ENCODE assay signal across 9 cellular contexts in the genomic region with DNA sequence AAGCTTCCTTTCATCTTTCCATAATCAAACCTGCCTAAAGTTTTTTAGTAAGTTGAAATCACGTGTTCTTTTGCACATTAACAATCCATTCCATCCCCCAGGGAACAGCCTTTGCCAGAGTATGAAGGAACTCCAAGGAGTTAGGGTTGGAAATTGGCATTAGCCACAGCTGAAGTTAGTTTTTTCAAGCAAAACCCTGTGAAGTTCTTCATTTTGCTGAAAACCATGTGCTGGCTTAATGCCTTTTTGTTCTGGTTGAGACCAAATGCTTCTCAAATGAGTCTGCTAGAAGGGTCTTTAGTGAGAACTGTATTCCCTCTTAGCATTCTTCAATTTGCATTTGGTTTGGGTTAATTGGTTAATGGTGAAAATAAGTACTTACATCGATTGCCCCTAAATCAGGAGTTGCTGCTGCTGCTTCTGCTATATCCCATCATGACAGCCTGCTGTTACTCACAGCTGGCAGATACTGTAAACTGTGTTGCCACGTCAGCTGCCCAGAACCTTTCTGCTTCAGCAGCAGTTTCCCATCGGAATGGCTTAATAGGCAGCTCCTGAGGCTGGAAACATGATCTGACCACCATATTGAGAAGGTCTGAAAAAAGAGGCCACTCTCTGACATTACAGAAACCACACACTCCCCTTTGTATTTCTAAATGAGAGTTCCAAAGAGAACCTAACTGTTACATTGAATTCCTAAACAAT. TPM values are rescaled to one million over a fixed set of nuclear protein-coding genes. Genes with fewer than 3 reads are reported as not detected.
DNase-seq lines count a peak whose midpoint lies in the region; ATAC-seq and TF ChIP-seq lines count a peak whose summit lies in the region.
"Had no signal": no experiment of that assay in that cellular context is flagged by ENCODE, and none has a peak within 500 bp of the region (broad histone marks: within the 10 kb centered on the region; RNA-seq: fewer than 3 reads in every experiment).

No MANE protein-coding gene starts in this region.

- H3K4me3 Mint-ChIP-seq in activated CD8-positive, alpha-beta memory T cell treated with anti-CD3 and anti-CD28 coated beads, Interleukin-2, amount 10 ng/mL, durations not matched to agents 7 days and 5 days, result no peak overlapping the region
- H3K4me3 Mint-ChIP-seq: B cell had no signal

- H3K4me1 ChIP-seq in body of pancreas (no peaks in the 10 kb centered on the region), tibial nerve (peaks cover 0 to 28% (median 3%) of the 10 kb centered on the region in 4 donors)

- peak overlapping the region; percentile 52 to 90 (median 82) for H3K27ac ChIP-seq in body of pancreas
- peak overlapping the region in 3 of 4 donors; percentile 13 to 61 (median 47) for H3K27ac ChIP-seq in tibial nerve

- H3K4me3 ChIP-seq in body of pancreas, result peak overlapping the region in 1 of 2 donors; percentile 9
- H3K4me3 ChIP-seq in tibial nerve, result peak overlapping the region in 2 of 4 donors; percentile 0 to 34

- H3K4me1 Mint-ChIP-seq in activated CD8-positive, alpha-beta memory T cell treated with anti-CD3 and anti-CD28 coated beads, Interleukin-2, amount 10 ng/mL, durations not matched to agents 7 days and 5 days, result no peaks in the 10 kb centered on the region
- H3K4me1 Mint-ChIP-seq: B cell had no signal

- ATAC-seq in body of pancreas (peak; percentile 98), GM19351 (IDR thresholded peaks at IDR 0.05; ENCODE audit: unreplicated experiment) (no peak)
- no peak for ATAC-seq in activated CD8-positive, alpha-beta memory T cell treated with anti-CD3 and anti-CD28 coated beads, Interleukin-2, amount 10 ng/mL, durations not matched to agents 7 days and 5 days

- TF ChIP-seq CTCF in body of pancreas (IDR thresholded peaks at IDR 0.05) (no peak), tibial nerve (IDR thresholded peaks at IDR 0.05) (no peak), GM20000 (IDR thresholded peaks at IDR 0.05; ENCODE audit: extremely low read depth, missing control alignments) (no peak)

- TF ChIP-seq EP300 in tibial nerve (IDR thresholded peaks at IDR 0.05), result peak in 1 of 2 donors; percentile 98

- intact Hi-C loops in body of pancreas (cut with DNase I), result no loop called here

- H3K27me3 ChIP-seq in body of pancreas (no peaks in the 10 kb centered on the region), tibial nerve (no peaks in the 10 kb centered on the region)

- H3K9me3 ChIP-seq in body of pancreas (no peaks in the 10 kb centered on the region), tibial nerve (peaks cover 0 to 2% (median 0%) of the 10 kb centered on the region in 4 donors)

- H3K9me3 Mint-ChIP-seq in activated CD8-positive, alpha-beta memory T cell treated with anti-CD3 and anti-CD28 coated beads, Interleukin-2, amount 10 ng/mL, durations not matched to agents 7 days and 5 days (ENCODE audit: low read depth), result no peaks in the 10 kb centered on the region

- 34% methylated on average over 4 of the region's 4 CpGs for WGBS in body of pancreas, 2 donors
- 18 to 21% methylated on average over 4 of the region's 4 CpGs for WGBS in tibial nerve, 2 donors

- H3K27ac Mint-ChIP-seq in activated CD8-positive, alpha-beta memory T cell treated with anti-CD3 and anti-CD28 coated beads, Interleukin-2, amount 10 ng/mL, durations not matched to agents 7 days and 5 days, result no peak overlapping the region
- H3K27ac Mint-ChIP-seq: B cell had no signal

- H3K27me3 Mint-ChIP-seq in activated CD8-positive, alpha-beta memory T cell treated with anti-CD3 and anti-CD28 coated beads, Interleukin-2, amount 10 ng/mL, durations not matched to agents 7 days and 5 days, result no peaks in the 10 kb centered on the region

- peak; percentile 5 to 86 (median 58) for DNase-seq in NCI-H1417 (lab: John Stamatoyannopoulos, UW)
- no peak for DNase-seq in NCI-H1417 treated with DMSO at 0.1 percent for 48 hours (lab: John Stamatoyannopoulos, UW)
- DNase-seq in body of pancreas, result peak; percentile 79 to 89 (median 81)
- peak; percentile 91 for DNase-seq in iris pigment epithelial cell (ENCODE audit: low read depth)
- DNase-seq in tibial nerve (ENCODE audit: low spot score in 2 of 2), result peak in 1 of 2 donors; percentile 62
- no peak for DNase-seq in GM20000 (ENCODE audit: low spot score)
- DNase-seq in activated CD8-positive, alpha-beta memory T cell treated with anti-CD3 and anti-CD28 coated beads, Interleukin-2, amount 10 ng/mL, durations not matched to agents 7 days and 5 days, result no peak

- CTCF ChIA-PET in activated CD8-positive, alpha-beta memory T cell treated with anti-CD3 and anti-CD28 coated beads, Interleukin-2, amount 10 ng/mL, durations not matched to agents 7 days and 5 days (lab: Charles Lee), result no interaction called here

- no peaks in the 10 kb centered on the region for H3K36me3 Mint-ChIP-seq in activated CD8-positive, alpha-beta memory T cell treated with anti-CD3 and anti-CD28 coated beads, Interleukin-2, amount 10 ng/mL, durations not matched to agents 7 days and 5 days

- TF ChIP-seq POLR2A in body of pancreas (IDR thresholded peaks at IDR 0.05) (peak; percentile 18 to 74 (median 72)), tibial nerve (IDR thresholded peaks at IDR 0.05) (no peak)

- H3K36me3 ChIP-seq in body of pancreas (replicated peaks in 1 of 2; ENCODE audit: insufficient read depth in 1 of 2, low read depth in 2 of 2) (no peaks in the 10 kb centered on the region), tibial nerve (no peaks in the 10 kb centered on the region)

RNA-seq across cellular contexts. Expression of a gene that starts 14.1 kb away (rescaled TPM):
- 10 to 100 TPM; 11.2 to 37.6 TPM for total RNA-seq in body of pancreas
- 10 to 100 TPM; 10.5 to 21.6 (median 15.4) TPM for total RNA-seq in tibial nerve
- under 1 TPM in 1 of 2 experiments, not detected in 1; 0.42 TPM for total RNA-seq in activated CD8-positive, alpha-beta memory T cell treated with anti-CD3 and anti-CD28 coated beads, Interleukin-2, amount 10 ng/mL, durations not matched to agents 7 days and 5 days

Comparison
In these comparisons a context has a peak if more than half of its experiments do, and no peak if none do; other contexts are left out.
1. DNase-seq: peak in NCI-H1417 (3 of 3), body of pancreas (4 of 4) and iris pigment epithelial cell (single experiment); none in NCI-H1417 treated with DMSO at 0.1 percent for 48 hours (single experiment), GM20000 (single experiment) and activated CD8-positive, alpha-beta memory T cell treated with anti-CD3 and anti-CD28 coated beads, Interleukin-2, amount 10 ng/mL, durations not matched to agents 7 days and 5 days (single experiment).
2. POLR2A ChIP-seq: peak in body of pancreas (3 of 3); none in tibial nerve (0 of 2).
3. RNA of a gene that starts 14.1 kb away (total RNA-seq): 11.2 to 37.6 TPM in body of pancreas and 10.5 to 21.6 TPM in tibial nerve; 0.42 TPM in activated CD8-positive, alpha-beta memory T cell treated with anti-CD3 and anti-CD28 coated beads, Interleukin-2, amount 10 ng/mL, durations not matched to agents 7 days and 5 days; every median in the first group is over 4 times any median in the second.